ENCODE assay signal across 12 cellular contexts in genomic region chr11:3626250-3626960, GRCh38. TPM values are rescaled to one million over a fixed set of nuclear protein-coding genes. Genes with fewer than 3 reads are reported as not detected.
DNase-seq lines count a peak whose midpoint lies in the region; ATAC-seq and TF ChIP-seq lines count a peak whose summit lies in the region.
"Had no signal": no experiment of that assay in that cellular context is flagged by ENCODE, and none has a peak within 500 bp of the region (broad histone marks: within the 10 kb centered on the region; RNA-seq: fewer than 3 reads in every experiment).

No MANE protein-coding gene starts in this region.

- no peak overlapping the region for H2BK20ac ChIP-seq in H9 (ENCODE audit: low read depth, low read length, poor library complexity, severe bottlenecking)

- no peaks in the 10 kb centered on the region for H4K20me1 ChIP-seq in H9 (ENCODE audit: control insufficient read depth, insufficient read depth, insufficient read length)

- no peak overlapping the region for H4K5ac ChIP-seq in H9 (ENCODE audit: insufficient read length, low read depth, low read length)

- CTCF ChIA-PET in activated CD8-positive, alpha-beta T cell treated with anti-CD3 and anti-CD28 coated beads, Interleukin-2, amount 10 ng/mL, durations not matched to agents 7 days and 5 days (lab: Charles Lee) = interaction anchor here (1.1 kb wide), 1 partner anchor 16 kb away, joined by 4 read pairs; no protein-coding TSS in a partner anchor

- no peak overlapping the region for H3K18ac ChIP-seq in H9 (ENCODE audit: insufficient read length, low read depth, low read length)

- no peak overlapping the region for H3T11ph ChIP-seq in H9 (ENCODE audit: low read length)

- peak; percentile 57 for DNase-seq in H9
- DNase-seq in activated CD8-positive, alpha-beta T cell treated with anti-CD3 and anti-CD28 coated beads, Interleukin-2, amount 10 ng/mL, durations not matched to agents 7 days and 5 days = no peak
- DNase-seq in left colon = peak; percentile 35 to 45
- no peak for DNase-seq in stimulated activated naive CD8-positive, alpha-beta T cell treated with anti-CD3 and anti-CD28 coated beads, Interleukin-15, amount 100 ng/mL, for 72 hours
- DNase-seq in stimulated activated CD8-positive, alpha-beta memory T cell treated with anti-CD3 and anti-CD28 coated beads, Interleukin-4, amount 100 ng/mL, for 48 hours = no peak
- no peak for DNase-seq in NCI-H1436 treated with DMSO at 0.1 percent for 48 hours (lab: John Stamatoyannopoulos, UW)
- DNase-seq in dermis blood vessel endothelial cell = no peak
- DNase-seq: effector memory CD8-positive, alpha-beta T cell; naive B cell; SHP77 treated with DMSO at 0.1 percent for 48 hours had no signal

- H3K4me3 Mint-ChIP-seq in H9 = no peak overlapping the region
- H3K4me3 Mint-ChIP-seq in activated CD8-positive, alpha-beta T cell treated with anti-CD3 and anti-CD28 coated beads, Interleukin-2, amount 10 ng/mL, durations not matched to agents 7 days and 5 days = no peak overlapping the region
- no peak overlapping the region for H3K4me3 Mint-ChIP-seq in stimulated activated naive CD8-positive, alpha-beta T cell treated with anti-CD3 and anti-CD28 coated beads, Interleukin-15, amount 100 ng/mL, for 72 hours
- H3K4me3 Mint-ChIP-seq: effector memory CD8-positive, alpha-beta T cell; naive B cell; stimulated activated naive CD8-positive, alpha-beta T cell treated with anti-CD3 and anti-CD28 coated beads, Interleukin-15, Interleukin-2, amounts not matched to agents 100 ng/mL and 50 ng/mL, for 24 hours had no signal

- no CpG with 5 or more reads among the region's 23 CpGs for WGBS in H9 (ENCODE audit: extremely low coverage, insufficient read length, low lambda C conversion rate)

- intact Hi-C loops in left colon (cut with DNase I, micrococcal nuclease) = no loop called here

- no peaks in the 10 kb centered on the region for H3K36me3 Mint-ChIP-seq in H9 (ENCODE audit: insufficient read depth in 1 of 3, low read depth in 3 of 3)
- no peaks in the 10 kb centered on the region for H3K36me3 Mint-ChIP-seq in activated CD8-positive, alpha-beta T cell treated with anti-CD3 and anti-CD28 coated beads, Interleukin-2, amount 10 ng/mL, durations not matched to agents 7 days and 5 days (ENCODE audit: low read depth)

- no peaks in the 10 kb centered on the region for H3K79me1 ChIP-seq in H9 (ENCODE audit: insufficient read depth, low read depth, low read length, poor library complexity, severe bottlenecking)

- TF ChIP-seq CTCF in H9 (conservative IDR thresholded peaks at IDR 0.05) = peak; percentile 39

- no peak overlapping the region for H3K27ac ChIP-seq in H9 (ENCODE audit: insufficient read length, low read depth, low read length)

- no peaks in the 10 kb centered on the region for H3K23me2 ChIP-seq in H9 (ENCODE audit: insufficient read length, low read depth, low read length, poor library complexity, severe bottlenecking)

- no peak overlapping the region for H2AK5ac ChIP-seq in H9 (ENCODE audit: insufficient read length, low read length)

- H2AFZ ChIP-seq in H9 (ENCODE audit: low read length) = no peak overlapping the region

- H3K79me2 ChIP-seq in H9 (ENCODE audit: insufficient read depth, low read length) = no peaks in the 10 kb centered on the region

- H2BK120ac ChIP-seq in H9 (ENCODE audit: low read depth, low read length, poor library complexity, severe bottlenecking) = no peak overlapping the region

- no peak overlapping the region for H2BK15ac ChIP-seq in H9 (ENCODE audit: low read depth, low read length)

- H3K4ac ChIP-seq in H9 (ENCODE audit: low read depth, low read length) = no peak overlapping the region

- no peak overlapping the region for H3K9ac ChIP-seq in H9 (ENCODE audit: extremely low read depth, insufficient read length, low read length)

- no peak overlapping the region for H3K23ac ChIP-seq in H9 (ENCODE audit: insufficient read length, low read depth, low read length)

- no peaks in the 10 kb centered on the region for H3K27me3 ChIP-seq in H9 (ENCODE audit: insufficient read depth, low read length)

- H3K4me1 ChIP-seq in H9 (ENCODE audit: insufficient read depth, low read length) = no peaks in the 10 kb centered on the region

- no peaks in the 10 kb centered on the region for H3K9me3 ChIP-seq in H9 (ENCODE audit: control insufficient read depth, low read depth, low read length)

- H3K4me1 Mint-ChIP-seq in H9 = no peaks in the 10 kb centered on the region
- H3K4me1 Mint-ChIP-seq in activated CD8-positive, alpha-beta T cell treated with anti-CD3 and anti-CD28 coated beads, Interleukin-2, amount 10 ng/mL, durations not matched to agents 7 days and 5 days (ENCODE audit: low read depth) = peaks cover 6% of the 10 kb centered on the region
- H3K4me1 Mint-ChIP-seq in stimulated activated naive CD8-positive, alpha-beta T cell treated with anti-CD3 and anti-CD28 coated beads, Interleukin-15, amount 100 ng/mL, for 72 hours = peaks cover 11% of the 10 kb centered on the region

- no peak overlapping the region for H3K4me2 ChIP-seq in H9 (ENCODE audit: insufficient read depth, insufficient read length, low read length)

- peak; percentile 51 for ATAC-seq in activated CD8-positive, alpha-beta T cell treated with anti-CD3 and anti-CD28 coated beads, Interleukin-2, amount 10 ng/mL, durations not matched to agents 7 days and 5 days
- no peak for ATAC-seq in left colon
- peak; percentile 54 for ATAC-seq in stimulated activated naive CD8-positive, alpha-beta T cell treated with anti-CD3 and anti-CD28 coated beads, Interleukin-15, amount 100 ng/mL, for 72 hours
- ATAC-seq: effector memory CD8-positive, alpha-beta T cell had no signal

- H3K14ac ChIP-seq in H9 (ENCODE audit: insufficient read depth, low read length) = no peak overlapping the region

- no peak overlapping the region for H4K8ac ChIP-seq in H9 (replicated peaks; ENCODE audit: insufficient read length, low read depth, low read length)

- no peak overlapping the region for H4K91ac ChIP-seq in H9 (ENCODE audit: insufficient read length, low read depth, low read length)

- POLR2A ChIA-PET in activated CD8-positive, alpha-beta T cell treated with anti-CD3 and anti-CD28 coated beads, Interleukin-2, amount 10 ng/mL, durations not matched to agents 7 days and 5 days (lab: Charles Lee) = no interaction called here

- no peak overlapping the region for H2BK5ac ChIP-seq in H9 (ENCODE audit: insufficient read length, low read length)

- no peaks in the 10 kb centered on the region; the same call in 1 of the 2 replicates for H3K27me3 Mint-ChIP-seq in H9 (ENCODE audit: low read depth)
- H3K27me3 Mint-ChIP-seq in activated CD8-positive, alpha-beta T cell treated with anti-CD3 and anti-CD28 coated beads, Interleukin-2, amount 10 ng/mL, durations not matched to agents 7 days and 5 days (ENCODE audit: low read depth) = no peaks in the 10 kb centered on the region
- H3K27me3 Mint-ChIP-seq in stimulated activated naive CD8-positive, alpha-beta T cell treated with anti-CD3 and anti-CD28 coated beads, Interleukin-15, amount 100 ng/mL, for 72 hours = peaks cover 12% of the 10 kb centered on the region

- H2BK12ac ChIP-seq in H9 (ENCODE audit: insufficient read length, low read depth, low read length) = no peak overlapping the region

- no peak overlapping the region for H3K56ac ChIP-seq in H9 (ENCODE audit: insufficient read length, low read depth, low read length)

- H3K27ac Mint-ChIP-seq in H9 = no peak overlapping the region
- no peak overlapping the region for H3K27ac Mint-ChIP-seq in activated CD8-positive, alpha-beta T cell treated with anti-CD3 and anti-CD28 coated beads, Interleukin-2, amount 10 ng/mL, durations not matched to agents 7 days and 5 days
- peak overlapping the region; percentile 36 for H3K27ac Mint-ChIP-seq in stimulated activated naive CD8-positive, alpha-beta T cell treated with anti-CD3 and anti-CD28 coated beads, Interleukin-15, amount 100 ng/mL, for 72 hours
- H3K27ac Mint-ChIP-seq: effector memory CD8-positive, alpha-beta T cell; stimulated activated naive CD8-positive, alpha-beta T cell treated with anti-CD3 and anti-CD28 coated beads, Interleukin-15, Interleukin-2, amounts not matched to agents 100 ng/mL and 50 ng/mL, for 24 hours had no signal

- no peaks in the 10 kb centered on the region for H3K9me3 Mint-ChIP-seq in H9
- no peaks in the 10 kb centered on the region for H3K9me3 Mint-ChIP-seq in activated CD8-positive, alpha-beta T cell treated with anti-CD3 and anti-CD28 coated beads, Interleukin-2, amount 10 ng/mL, durations not matched to agents 7 days and 5 days (ENCODE audit: insufficient read depth)
- H3K9me3 Mint-ChIP-seq in stimulated activated naive CD8-positive, alpha-beta T cell treated with anti-CD3 and anti-CD28 coated beads, Interleukin-15, amount 100 ng/mL, for 72 hours = no peaks in the 10 kb centered on the region
- H3K9me3 Mint-ChIP-seq: effector memory CD8-positive, alpha-beta T cell; naive B cell; stimulated activated naive CD8-positive, alpha-beta T cell treated with anti-CD3 and anti-CD28 coated beads, Interleukin-15, Interleukin-2, amounts not matched to agents 100 ng/mL and 50 ng/mL, for 24 hours had no signal

RNA-seq across cellular contexts. Expression of gene ART5, which starts 15.4 kb away (rescaled TPM):
- total RNA-seq in H9 (2021) = 7.5 and 7.9 TPM in 2 replicates
- total RNA-seq in activated CD8-positive, alpha-beta T cell treated with anti-CD3 and anti-CD28 coated beads, Interleukin-2, amount 10 ng/mL, durations not matched to agents 7 days and 5 days = not detected
- total RNA-seq in left colon = not detected
- total RNA-seq in dermis blood vessel endothelial cell = not detected in 2 replicates
- total RNA-seq: NCI-H460 had no signal

RNA-seq across cellular contexts. Expression of gene ART1, which starts 18.5 kb away (rescaled TPM):
- total RNA-seq in H9 (2021) (not detected in 2 replicates), left colon (not detected), dermis blood vessel endothelial cell (not detected in 2 replicates)
- total RNA-seq in activated CD8-positive, alpha-beta T cell treated with anti-CD3 and anti-CD28 coated beads, Interleukin-2, amount 10 ng/mL, durations not matched to agents 7 days and 5 days = not detected
- total RNA-seq: NCI-H460 had no signal

RNA-seq across cellular contexts. Expression of gene CHRNA10, which starts 44.8 kb away (rescaled TPM):
- total RNA-seq in H9 (2021) = 2.1 and 2.4 TPM in 2 replicates
- total RNA-seq in activated CD8-positive, alpha-beta T cell treated with anti-CD3 and anti-CD28 coated beads, Interleukin-2, amount 10 ng/mL, durations not matched to agents 7 days and 5 days = 1 to 10 TPM; 2.6 to 3.0 TPM
- under 1 TPM; 0.70 to 0.81 TPM for total RNA-seq in left colon
- total RNA-seq in dermis blood vessel endothelial cell = 0.85 and 0.93 TPM in 2 replicates

Comparison
In these comparisons a context has a peak if more than half of its experiments do, and no peak if none do; other contexts are left out.
1. DNase-seq: peak in H9 (single experiment) and left colon (2 of 2); none in activated CD8-positive, alpha-beta T cell treated with anti-CD3 and anti-CD28 coated beads, Interleukin-2, amount 10 ng/mL, durations not matched to agents 7 days and 5 days (single experiment), stimulated activated naive CD8-positive, alpha-beta T cell treated with anti-CD3 and anti-CD28 coated beads, Interleukin-15, amount 100 ng/mL, for 72 hours (0 of 2), stimulated activated CD8-positive, alpha-beta memory T cell treated with anti-CD3 and anti-CD28 coated beads, Interleukin-4, amount 100 ng/mL, for 48 hours (single experiment), NCI-H1436 treated with DMSO at 0.1 percent for 48 hours (single experiment) and dermis blood vessel endothelial cell (single experiment).
2. H3K27ac Mint-ChIP-seq: peak in stimulated activated naive CD8-positive, alpha-beta T cell treated with anti-CD3 and anti-CD28 coated beads, Interleukin-15, amount 100 ng/mL, for 72 hours (2 of 2); none in H9 (0 of 3) and activated CD8-positive, alpha-beta T cell treated with anti-CD3 and anti-CD28 coated beads, Interleukin-2, amount 10 ng/mL, durations not matched to agents 7 days and 5 days (single experiment).